ENCODE assay signal across 27 cellular contexts in the genomic region with DNA sequence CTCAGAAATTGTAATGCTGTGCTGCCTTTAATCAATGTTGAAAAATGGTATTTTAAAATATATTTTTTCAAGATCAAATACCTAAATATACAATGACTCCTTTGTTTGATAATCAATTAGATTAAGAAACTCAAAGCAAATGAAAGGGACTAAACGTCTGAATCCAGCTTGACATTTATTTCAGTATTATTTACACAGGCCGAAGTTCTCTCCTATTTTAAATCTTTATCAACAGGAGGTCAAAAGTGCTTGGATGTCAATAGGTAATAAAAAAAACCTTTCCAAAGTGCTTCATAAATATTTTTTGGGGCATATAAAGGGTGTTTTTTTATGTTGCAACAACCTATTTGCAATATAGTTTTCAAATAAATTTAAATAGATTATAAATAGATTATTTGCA.
"Had no signal": no experiment of that assay in that cellular context is flagged by ENCODE, and none has a peak within 500 bp of the region (broad histone marks: within the 10 kb centered on the region; RNA-seq: fewer than 3 reads in every experiment).

No MANE protein-coding gene starts in this region.

- H3K9me3 ChIP-seq: stomach, suprapubic skin, testis, thoracic aorta, thyroid gland, tibial artery, tibial nerve, transverse colon, upper lobe of left lung, upper lobe of right lung, vagina had no signal

- H3K4me3 ChIP-seq: stomach, suprapubic skin, testis, thoracic aorta, thyroid gland, tibial artery, tibial nerve, transverse colon, upper lobe of left lung, upper lobe of right lung, uterus, vagina had no signal

- H3K36me3 ChIP-seq: stomach, suprapubic skin, thoracic aorta, thyroid gland, tibial artery, tibial nerve, transverse colon, upper lobe of left lung, upper lobe of right lung, vagina had no signal

- DNase-seq: stimulated activated CD4-positive, alpha-beta T cell treated with anti-CD3 and anti-CD28 coated beads, Interleukin-2, amount 100 ng/mL, for 48 hours; stimulated activated CD4-positive, alpha-beta T cell treated with anti-CD3 and anti-CD28 coated beads, Interleukin-4, amount 100 ng/mL, for 1 hour; stimulated activated CD4-positive, alpha-beta T cell treated with anti-CD3 and anti-CD28 coated beads, Interleukin-4, amount 100 ng/mL, for 24 hours; stimulated activated CD4-positive, alpha-beta T cell treated with anti-CD3 and anti-CD28 coated beads, Interleukin-4, amount 100 ng/mL, for 4 hours; stimulated activated CD8-positive, alpha-beta memory T cell treated with anti-CD3 and anti-CD28 coated beads, Interleukin-4, amount 100 ng/mL, for 48 hours; stimulated activated naive B cell treated with anti-CD40 and anti-IgM and Interleukin-4, amounts not matched to agents 10 μg/mL and 1 μg/mL and 100 μg/mL, for 72 hours; stimulated activated naive CD4-positive, alpha-beta T cell; stimulated activated naive CD4-positive, alpha-beta T cell treated with Interleukin-2 at 50 U/mL for 16 hours; stimulated activated naive CD8-positive, alpha-beta T cell treated with anti-CD3 and anti-CD28 coated beads, Interleukin-15, amount 100 ng/mL, for 72 hours; stimulated activated naive CD8-positive, alpha-beta T cell treated with anti-CD3 and anti-CD28 coated beads, Interleukin-15, Interleukin-2, amounts not matched to agents 100 U/mL and 50 U/mL, for 24 hours; stomach; substantia nigra; testis; thyroid gland; tibial artery; transverse colon; trophoblast cell; upper lobe of left lung; upper lobe of right lung; uterus had no signal

- H3K27me3 ChIP-seq: stomach, suprapubic skin, testis, thyroid gland, tibial artery, tibial nerve, transverse colon, upper lobe of left lung, upper lobe of right lung, uterus, vagina had no signal

- H3K4me1 ChIP-seq: stomach, suprapubic skin, testis, thyroid gland, tibial artery, tibial nerve, transverse colon, upper lobe of left lung, upper lobe of right lung, uterus, vagina had no signal

- H3K27ac ChIP-seq: stomach, suprapubic skin, testis, thoracic aorta, thyroid gland, tibial artery, tibial nerve, transverse colon, upper lobe of left lung, upper lobe of right lung, uterus, vagina had no signal

- FAIRE-seq: urothelium cell line had no signal

- ATAC-seq: stimulated activated effector memory CD8-positive, alpha-beta T cell treated with anti-CD3 and anti-CD28 coated beads, Interleukin-12 subunit alpha, Interleukin-12 subunit beta, amount 100 ng/mL, for 72 hours; stimulated activated memory B cell treated with anti-CD40 and anti-IgM and Interleukin-4, amounts not matched to agents 10 μg/mL and 1 μg/mL and 100 μg/mL, for 72 hours; stimulated activated naive B cell treated with anti-CD40 and anti-IgM and Interleukin-4, amounts not matched to agents 10 μg/mL and 1 μg/mL and 100 μg/mL, for 72 hours; stimulated activated naive CD8-positive, alpha-beta T cell treated with anti-CD3 and anti-CD28 coated beads, Interleukin-15, amount 100 ng/mL, for 72 hours; stimulated activated naive CD8-positive, alpha-beta T cell treated with anti-CD3 and anti-CD28 coated beads, Interleukin-15, Interleukin-2, amounts not matched to agents 100 U/mL and 50 U/mL, for 24 hours; upper lobe of right lung had no signal
